Comparison of ENCODE assay signal across 1 cellular context in the genomic region with DNA sequence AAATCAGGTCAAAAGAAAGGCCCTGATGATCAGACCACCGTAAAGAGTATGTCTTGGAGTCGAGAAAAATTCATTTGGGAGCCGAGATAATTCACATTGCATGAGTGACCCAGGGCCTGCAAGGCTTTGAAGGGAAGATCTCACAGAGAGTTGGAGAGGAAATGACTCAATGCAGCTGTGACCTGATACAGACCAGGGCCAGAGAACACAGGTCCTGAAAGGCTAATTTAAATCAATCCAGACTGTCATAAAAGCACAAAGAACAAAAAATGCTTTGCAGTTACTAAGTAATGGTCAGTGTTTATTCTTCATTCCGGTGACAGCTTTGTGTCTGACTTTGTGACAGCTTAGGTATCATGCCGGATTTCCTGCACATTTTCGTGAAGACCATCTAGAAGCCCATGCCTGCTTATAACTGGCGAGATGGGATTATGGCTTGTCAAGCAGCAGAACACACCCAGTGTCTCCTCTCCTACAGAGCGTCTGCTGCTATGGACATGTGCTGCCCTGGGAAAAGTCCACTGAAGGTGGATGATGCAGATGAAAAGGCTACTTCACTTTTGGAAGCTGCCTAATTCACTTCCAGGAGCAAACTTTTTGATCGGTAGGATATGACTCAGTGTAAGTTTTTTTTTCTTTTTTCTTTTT.
TF ChIP-seq lines count a peak whose summit lies in the region.

No MANE protein-coding gene starts in this region.

TF ChIP-seq in K562, 482 proteins besides CTCF, POLR2A, EP300 and RAD21 (continued from another document):
- TF ChIP-seq HBP1 (CRISPR knock-in tag; IDR thresholded peaks at IDR 0.05), result 0 out of 2 replicates have a peak, but pooled peaks have one; percentile 23
- no peak for TF ChIP-seq ZNF347 (CRISPR knock-in tag; IDR thresholded peaks at IDR 0.05; ENCODE audit: low read depth)
- TF ChIP-seq DACH1 (IDR thresholded peaks at IDR 0.05; ENCODE audit: partially characterized antibody), result no peak
- no peak for TF ChIP-seq ZNF274 (IDR thresholded peaks at IDR 0.05; ENCODE audit: borderline replicate concordance, low read depth, low read length)
- TF ChIP-seq, protein P1, sequence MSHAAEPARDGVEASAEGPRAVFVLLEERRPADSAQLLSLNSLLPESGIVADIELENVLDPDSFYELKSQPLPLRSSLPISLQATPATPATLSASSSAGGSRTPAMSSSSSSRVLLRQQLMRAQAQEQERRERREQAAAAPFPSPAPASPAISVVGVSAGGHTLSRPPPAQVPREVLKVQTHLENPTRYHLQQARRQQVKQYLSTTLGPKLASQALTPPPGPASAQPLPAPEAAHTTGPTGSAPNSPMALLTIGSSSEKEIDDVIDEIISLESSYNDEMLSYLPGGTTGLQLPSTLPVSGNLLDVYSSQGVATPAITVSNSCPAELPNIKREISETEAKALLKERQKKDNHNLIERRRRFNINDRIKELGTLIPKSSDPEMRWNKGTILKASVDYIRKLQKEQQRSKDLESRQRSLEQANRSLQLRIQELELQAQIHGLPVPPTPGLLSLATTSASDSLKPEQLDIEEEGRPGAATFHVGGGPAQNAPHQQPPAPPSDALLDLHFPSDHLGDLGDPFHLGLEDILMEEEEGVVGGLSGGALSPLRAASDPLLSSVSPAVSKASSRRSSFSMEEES (CRISPR knock-in tag; IDR thresholded peaks at IDR 0.05), result no peak
- peak; percentile 24; the same call in 1 of the 2 replicates for TF ChIP-seq NFIC (IDR thresholded peaks at IDR 0.05)
- TF ChIP-seq KAT7 (CRISPR knock-in tag; IDR thresholded peaks at IDR 0.05; ENCODE audit: borderline replicate concordance), result no peak
- no peak for TF ChIP-seq THAP7 (CRISPR knock-in tag; IDR thresholded peaks at IDR 0.05)
- no peak for TF ChIP-seq ZNF354B (CRISPR knock-in tag; IDR thresholded peaks at IDR 0.05)
- no peak for TF ChIP-seq PURB (CRISPR knock-in tag; IDR thresholded peaks at IDR 0.05; ENCODE audit: low read depth)
- TF ChIP-seq MBD2 (IDR thresholded peaks at IDR 0.05; ENCODE audit: borderline replicate concordance, low read depth), result no peak
- no peak for TF ChIP-seq CCAR2 (IDR thresholded peaks at IDR 0.05; ENCODE audit: low read depth, low read length)
- no peak for TF ChIP-seq RAD51 (IDR thresholded peaks at IDR 0.05; ENCODE audit: borderline replicate concordance, low read depth)
- no peak for TF ChIP-seq MECOM (CRISPR knock-in tag; IDR thresholded peaks at IDR 0.05)
- no peak for TF ChIP-seq RBM25 (IDR thresholded peaks at IDR 0.05; ENCODE audit: low read depth, low read length, severe bottlenecking)
- TF ChIP-seq ZNF780A (CRISPR knock-in tag; IDR thresholded peaks at IDR 0.05), result no peak
- peak; percentile 66 for TF ChIP-seq FOSL1 (tag; conservative IDR thresholded peaks at IDR 0.05)
- TF ChIP-seq, protein P2, sequence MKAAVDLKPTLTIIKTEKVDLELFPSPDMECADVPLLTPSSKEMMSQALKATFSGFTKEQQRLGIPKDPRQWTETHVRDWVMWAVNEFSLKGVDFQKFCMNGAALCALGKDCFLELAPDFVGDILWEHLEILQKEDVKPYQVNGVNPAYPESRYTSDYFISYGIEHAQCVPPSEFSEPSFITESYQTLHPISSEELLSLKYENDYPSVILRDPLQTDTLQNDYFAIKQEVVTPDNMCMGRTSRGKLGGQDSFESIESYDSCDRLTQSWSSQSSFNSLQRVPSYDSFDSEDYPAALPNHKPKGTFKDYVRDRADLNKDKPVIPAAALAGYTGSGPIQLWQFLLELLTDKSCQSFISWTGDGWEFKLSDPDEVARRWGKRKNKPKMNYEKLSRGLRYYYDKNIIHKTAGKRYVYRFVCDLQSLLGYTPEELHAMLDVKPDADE (conservative IDR thresholded peaks at IDR 0.05; ENCODE audit: control insufficient read depth, low read depth, low read length), result no peak
- TF ChIP-seq PPARD (CRISPR knock-in tag; IDR thresholded peaks at IDR 0.05), result no peak
- TF ChIP-seq ZSCAN29 (IDR thresholded peaks at IDR 0.05), result no peak
- TF ChIP-seq ELF2 (CRISPR knock-in tag; IDR thresholded peaks at IDR 0.05), result no peak
- TF ChIP-seq NR2C2 (CRISPR knock-in tag; IDR thresholded peaks at IDR 0.05), result no peak
- TF ChIP-seq NR2C2 (tag; IDR thresholded peaks at IDR 0.05), result peak; percentile 27; the same call in 1 of the 2 replicates
- no peak for TF ChIP-seq CBFA2T2 (conservative IDR thresholded peaks at IDR 0.05)
- TF ChIP-seq ZNF766 (CRISPR knock-in tag; conservative IDR thresholded peaks at IDR 0.05), result no peak
- no peak for TF ChIP-seq STAG1 (CRISPR knock-in tag; IDR thresholded peaks at IDR 0.05; ENCODE audit: borderline replicate concordance)
- TF ChIP-seq, protein P3, sequence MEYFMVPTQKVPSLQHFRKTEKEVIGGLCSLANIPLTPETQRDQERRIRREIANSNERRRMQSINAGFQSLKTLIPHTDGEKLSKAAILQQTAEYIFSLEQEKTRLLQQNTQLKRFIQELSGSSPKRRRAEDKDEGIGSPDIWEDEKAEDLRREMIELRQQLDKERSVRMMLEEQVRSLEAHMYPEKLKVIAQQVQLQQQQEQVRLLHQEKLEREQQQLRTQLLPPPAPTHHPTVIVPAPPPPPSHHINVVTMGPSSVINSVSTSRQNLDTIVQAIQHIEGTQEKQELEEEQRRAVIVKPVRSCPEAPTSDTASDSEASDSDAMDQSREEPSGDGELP (CRISPR knock-in tag; IDR thresholded peaks at IDR 0.05; ENCODE audit: borderline replicate concordance), result no peak
- TF ChIP-seq, protein P4, sequence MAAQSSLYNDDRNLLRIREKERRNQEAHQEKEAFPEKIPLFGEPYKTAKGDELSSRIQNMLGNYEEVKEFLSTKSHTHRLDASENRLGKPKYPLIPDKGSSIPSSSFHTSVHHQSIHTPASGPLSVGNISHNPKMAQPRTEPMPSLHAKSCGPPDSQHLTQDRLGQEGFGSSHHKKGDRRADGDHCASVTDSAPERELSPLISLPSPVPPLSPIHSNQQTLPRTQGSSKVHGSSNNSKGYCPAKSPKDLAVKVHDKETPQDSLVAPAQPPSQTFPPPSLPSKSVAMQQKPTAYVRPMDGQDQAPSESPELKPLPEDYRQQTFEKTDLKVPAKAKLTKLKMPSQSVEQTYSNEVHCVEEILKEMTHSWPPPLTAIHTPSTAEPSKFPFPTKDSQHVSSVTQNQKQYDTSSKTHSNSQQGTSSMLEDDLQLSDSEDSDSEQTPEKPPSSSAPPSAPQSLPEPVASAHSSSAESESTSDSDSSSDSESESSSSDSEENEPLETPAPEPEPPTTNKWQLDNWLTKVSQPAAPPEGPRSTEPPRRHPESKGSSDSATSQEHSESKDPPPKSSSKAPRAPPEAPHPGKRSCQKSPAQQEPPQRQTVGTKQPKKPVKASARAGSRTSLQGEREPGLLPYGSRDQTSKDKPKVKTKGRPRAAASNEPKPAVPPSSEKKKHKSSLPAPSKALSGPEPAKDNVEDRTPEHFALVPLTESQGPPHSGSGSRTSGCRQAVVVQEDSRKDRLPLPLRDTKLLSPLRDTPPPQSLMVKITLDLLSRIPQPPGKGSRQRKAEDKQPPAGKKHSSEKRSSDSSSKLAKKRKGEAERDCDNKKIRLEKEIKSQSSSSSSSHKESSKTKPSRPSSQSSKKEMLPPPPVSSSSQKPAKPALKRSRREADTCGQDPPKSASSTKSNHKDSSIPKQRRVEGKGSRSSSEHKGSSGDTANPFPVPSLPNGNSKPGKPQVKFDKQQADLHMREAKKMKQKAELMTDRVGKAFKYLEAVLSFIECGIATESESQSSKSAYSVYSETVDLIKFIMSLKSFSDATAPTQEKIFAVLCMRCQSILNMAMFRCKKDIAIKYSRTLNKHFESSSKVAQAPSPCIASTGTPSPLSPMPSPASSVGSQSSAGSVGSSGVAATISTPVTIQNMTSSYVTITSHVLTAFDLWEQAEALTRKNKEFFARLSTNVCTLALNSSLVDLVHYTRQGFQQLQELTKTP (IDR thresholded peaks at IDR 0.05; ENCODE audit: low read depth in 1 of 2, partially characterized antibody in 2 of 2), result peak in 1 of 2 experiments; percentile 79
- no peak for TF ChIP-seq TRIM25 (IDR thresholded peaks at IDR 0.05; ENCODE audit: borderline replicate concordance)
- TF ChIP-seq ZNF253 (CRISPR knock-in tag; conservative IDR thresholded peaks at IDR 0.05), result no peak
- TF ChIP-seq, protein P5, sequence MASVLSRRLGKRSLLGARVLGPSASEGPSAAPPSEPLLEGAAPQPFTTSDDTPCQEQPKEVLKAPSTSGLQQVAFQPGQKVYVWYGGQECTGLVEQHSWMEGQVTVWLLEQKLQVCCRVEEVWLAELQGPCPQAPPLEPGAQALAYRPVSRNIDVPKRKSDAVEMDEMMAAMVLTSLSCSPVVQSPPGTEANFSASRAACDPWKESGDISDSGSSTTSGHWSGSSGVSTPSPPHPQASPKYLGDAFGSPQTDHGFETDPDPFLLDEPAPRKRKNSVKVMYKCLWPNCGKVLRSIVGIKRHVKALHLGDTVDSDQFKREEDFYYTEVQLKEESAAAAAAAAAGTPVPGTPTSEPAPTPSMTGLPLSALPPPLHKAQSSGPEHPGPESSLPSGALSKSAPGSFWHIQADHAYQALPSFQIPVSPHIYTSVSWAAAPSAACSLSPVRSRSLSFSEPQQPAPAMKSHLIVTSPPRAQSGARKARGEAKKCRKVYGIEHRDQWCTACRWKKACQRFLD (CRISPR knock-in tag; IDR thresholded peaks at IDR 0.05), result no peak
- peak; percentile 10; the same call in 1 of the 2 replicates for TF ChIP-seq CBFA2T3 (IDR thresholded peaks at IDR 0.05)
- TF ChIP-seq, protein P6, sequence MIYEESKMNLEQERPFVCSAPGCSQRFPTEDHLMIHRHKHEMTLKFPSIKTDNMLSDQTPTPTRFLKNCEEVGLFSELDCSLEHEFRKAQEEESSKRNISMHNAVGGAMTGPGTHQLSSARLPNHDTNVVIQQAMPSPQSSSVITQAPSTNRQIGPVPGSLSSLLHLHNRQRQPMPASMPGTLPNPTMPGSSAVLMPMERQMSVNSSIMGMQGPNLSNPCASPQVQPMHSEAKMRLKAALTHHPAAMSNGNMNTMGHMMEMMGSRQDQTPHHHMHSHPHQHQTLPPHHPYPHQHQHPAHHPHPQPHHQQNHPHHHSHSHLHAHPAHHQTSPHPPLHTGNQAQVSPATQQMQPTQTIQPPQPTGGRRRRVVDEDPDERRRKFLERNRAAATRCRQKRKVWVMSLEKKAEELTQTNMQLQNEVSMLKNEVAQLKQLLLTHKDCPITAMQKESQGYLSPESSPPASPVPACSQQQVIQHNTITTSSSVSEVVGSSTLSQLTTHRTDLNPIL (CRISPR knock-in tag; IDR thresholded peaks at IDR 0.05), result no peak
- TF ChIP-seq GABPA (tag; conservative IDR thresholded peaks at IDR 0.05; ENCODE audit: low read depth), result 0 out of 2 replicates have a peak, but pooled peaks have one; percentile 23
- TF ChIP-seq CBX5 (IDR thresholded peaks at IDR 0.05; ENCODE audit: borderline replicate concordance, low read depth), result no peak
- no peak for TF ChIP-seq HNRNPK (IDR thresholded peaks at IDR 0.05; ENCODE audit: low read depth, low read length, poor library complexity, severe bottlenecking)
- no peak for TF ChIP-seq PYGO2 (tag; IDR thresholded peaks at IDR 0.05)
- no peak for TF ChIP-seq USF2 (CRISPR knock-in tag; IDR thresholded peaks at IDR 0.05)
- TF ChIP-seq GMEB1 (CRISPR knock-in tag; IDR thresholded peaks at IDR 0.05), result no peak
TF ChIP-seq in K562: peak in this region for 7.
